9 cellular contexts compared by ENCODE assay signal in genomic region chr2:54595999-54596903, GRCh38.
DNase-seq lines count a peak whose midpoint lies in the region; ATAC-seq, FAIRE-seq and TF ChIP-seq lines count a peak whose summit lies in the region.
"Had no signal": no experiment of that assay in that cellular context is flagged by ENCODE, and none has a peak within 500 bp of the region (broad histone marks: within the 10 kb centered on the region; RNA-seq: fewer than 3 reads in every experiment).

No MANE protein-coding gene starts in this region.

- peak overlapping the region; percentile 36 for H3K4me2 ChIP-seq in Loucy (ENCODE audit: low read depth, low read length, poor library complexity, severe bottlenecking)

- peak overlapping the region; percentile 99 for H3K27ac Mint-ChIP-seq in activated naive CD8-positive, alpha-beta T cell
- H3K27ac Mint-ChIP-seq in stimulated activated memory B cell treated with anti-CD40 and anti-IgM and Interleukin-4, amounts not matched to agents 10 μg/mL and 1 μg/mL and 100 μg/mL, for 72 hours: peak overlapping the region; percentile 88

- intact Hi-C loops in kidney (cut with DNase I): no loop called here

- no peaks in the 10 kb centered on the region for H3K9me3 ChIP-seq in Loucy (ENCODE audit: insufficient read depth, low read depth, low read length)
- no peaks in the 10 kb centered on the region for H3K9me3 ChIP-seq in kidney (ENCODE audit: control insufficient read depth in 1 of 2, low read length in 2 of 2)
- H3K9me3 ChIP-seq: SJCRH30 had no signal

- peak; percentile 46 for ATAC-seq in stimulated activated memory B cell treated with anti-CD40 and anti-IgM and Interleukin-4, amounts not matched to agents 10 μg/mL and 1 μg/mL and 100 μg/mL, for 72 hours
- no peak for ATAC-seq in HG03342 (IDR thresholded peaks at IDR 0.05; ENCODE audit: unreplicated experiment)

- H3K9me3 Mint-ChIP-seq in activated naive CD8-positive, alpha-beta T cell (ENCODE audit: low read depth): no peaks in the 10 kb centered on the region
- no peaks in the 10 kb centered on the region for H3K9me3 Mint-ChIP-seq in stimulated activated memory B cell treated with anti-CD40 and anti-IgM and Interleukin-4, amounts not matched to agents 10 μg/mL and 1 μg/mL and 100 μg/mL, for 72 hours

- H3K9ac ChIP-seq in Loucy (ENCODE audit: low read depth, low read length, poor library complexity, severe bottlenecking) (peak overlapping the region; percentile 27), kidney (ENCODE audit: low read length in 2 of 2) (peak overlapping the region in 1 of 2 donors; percentile 4)

- H3K27me3 ChIP-seq in Loucy (ENCODE audit: insufficient read depth, low read length, poor library complexity, severe bottlenecking): no peaks in the 10 kb centered on the region
- H3K27me3 ChIP-seq: SJCRH30 had no signal

- peak overlapping the region; percentile 36 to 51 for H3K27ac ChIP-seq in kidney (ENCODE audit: low read depth in 2 of 2, low read length in 2 of 2)
- H3K27ac ChIP-seq: SJCRH30 had no signal

- no peaks in the 10 kb centered on the region for H3K27me3 Mint-ChIP-seq in activated naive CD8-positive, alpha-beta T cell
- no peaks in the 10 kb centered on the region for H3K27me3 Mint-ChIP-seq in stimulated activated memory B cell treated with anti-CD40 and anti-IgM and Interleukin-4, amounts not matched to agents 10 μg/mL and 1 μg/mL and 100 μg/mL, for 72 hours

- H3K4me1 ChIP-seq in Loucy (ENCODE audit: insufficient read depth, low read length, poor library complexity, severe bottlenecking) (peaks cover 48% of the 10 kb centered on the region), kidney (ENCODE audit: control insufficient read depth in 1 of 2, insufficient read depth in 1 of 2, low read depth in 1 of 2, low read length in 2 of 2) (peaks cover 47 to 53% of the 10 kb centered on the region in 2 donors)
- H3K4me1 ChIP-seq: SJCRH30 had no signal

- peaks cover 12% of the 10 kb centered on the region for H3K36me3 Mint-ChIP-seq in activated naive CD8-positive, alpha-beta T cell
- H3K36me3 Mint-ChIP-seq in stimulated activated memory B cell treated with anti-CD40 and anti-IgM and Interleukin-4, amounts not matched to agents 10 μg/mL and 1 μg/mL and 100 μg/mL, for 72 hours: peaks cover 32% of the 10 kb centered on the region

- no peak overlapping the region for H2AFZ ChIP-seq in Loucy (ENCODE audit: low read length)

- TF ChIP-seq POLR2A in H54 (IDR thresholded peaks at IDR 0.05; ENCODE audit: low read depth, low read length): no peak

- H3K9me2 ChIP-seq in Loucy (replicated peaks; ENCODE audit: low read depth, low read length): no peaks in the 10 kb centered on the region

- H4K20me1 ChIP-seq in Loucy (ENCODE audit: insufficient read depth, low read length, poor library complexity, severe bottlenecking): peaks cover 62% of the 10 kb centered on the region

- H3K79me2 ChIP-seq in Loucy (ENCODE audit: insufficient read depth, low read length): peaks cover 100% of the 10 kb centered on the region

- H3K36me3 ChIP-seq in Loucy (ENCODE audit: insufficient read depth, low read length): peaks cover 50% of the 10 kb centered on the region; the same call in 1 of the 2 replicates
- H3K36me3 ChIP-seq in kidney (ENCODE audit: control insufficient read depth in 1 of 2, insufficient read depth in 2 of 2, low read length in 2 of 2): peaks cover 2 to 8% of the 10 kb centered on the region in 2 donors

- DNase-seq in kidney (no peak), H54 (ENCODE audit: insufficient read length, low spot score) (no peak), SW480 (ENCODE audit: low spot score) (no peak)

- no peaks in the 10 kb centered on the region for H3F3A ChIP-seq in Loucy (ENCODE audit: low read depth)

- H3K4me3 ChIP-seq in Loucy (ENCODE audit: low read length, poor library complexity, severe bottlenecking) (no peak overlapping the region), kidney (ENCODE audit: low read length in 2 of 2) (no peak overlapping the region)
- H3K4me3 ChIP-seq: SJCRH30 had no signal

- peak; percentile 20 for TF ChIP-seq CTCF in Loucy (conservative IDR thresholded peaks at IDR 0.05; ENCODE audit: low read length)
- no peak for TF ChIP-seq CTCF in kidney (IDR thresholded peaks at IDR 0.05; ENCODE audit: borderline replicate concordance, extremely low read depth, insufficient read depth)

- H3K4me3 Mint-ChIP-seq in activated naive CD8-positive, alpha-beta T cell: peak overlapping the region; percentile 82
- H3K4me3 Mint-ChIP-seq in stimulated activated memory B cell treated with anti-CD40 and anti-IgM and Interleukin-4, amounts not matched to agents 10 μg/mL and 1 μg/mL and 100 μg/mL, for 72 hours: peak overlapping the region; percentile 65

- H3K4me1 Mint-ChIP-seq in activated naive CD8-positive, alpha-beta T cell (ENCODE audit: low read depth): peaks cover 90% of the 10 kb centered on the region
- peaks cover 88% of the 10 kb centered on the region for H3K4me1 Mint-ChIP-seq in stimulated activated memory B cell treated with anti-CD40 and anti-IgM and Interleukin-4, amounts not matched to agents 10 μg/mL and 1 μg/mL and 100 μg/mL, for 72 hours

- FAIRE-seq in kidney (lab: Jason Lieb, UNC): no peak
- FAIRE-seq in H54 (lab: Jason Lieb, UNC): no peak
- FAIRE-seq: bronchial epithelial cell had no signal
